ENCODE assay signal across 8 cellular contexts in genomic region chr12:54251667-54252284, GRCh38. TPM values are rescaled to one million over a fixed set of nuclear protein-coding genes. Genes with fewer than 3 reads are reported as not detected.
DNase-seq lines count a peak whose midpoint lies in the region; ATAC-seq, FAIRE-seq and TF ChIP-seq lines count a peak whose summit lies in the region.

No MANE protein-coding gene starts in this region.

- WGBS in esophagus squamous epithelium, 2 donors: 88 to 95% methylated on average over 1 of the region's 1 CpG

- no peak overlapping the region for H2AFZ ChIP-seq in parathyroid adenoma

- FAIRE-seq in HTR-8/SVneo (lab: Jason Lieb, UNC): no peak

- peak; percentile 43 for DNase-seq in NCI-H2107 treated with DMSO at 0.1 percent for 48 hours (lab: John Stamatoyannopoulos, UW; ENCODE audit: unreplicated experiment)
- DNase-seq in NCI-H2107 (lab: John Stamatoyannopoulos, UW): no peak
- peak; percentile 64 for DNase-seq in HTR-8/SVneo (ENCODE audit: insufficient read length, low spot score)
- DNase-seq in SK-N-DZ (ENCODE audit: low spot score): peak; percentile 49
- no peak for DNase-seq in esophagus squamous epithelium (lab: John Stamatoyannopoulos, UW)

- ATAC-seq in GM19351 (IDR thresholded peaks at IDR 0.05; ENCODE audit: unreplicated experiment) (no peak), GM19463 (IDR thresholded peaks at IDR 0.05; ENCODE audit: unreplicated experiment) (no peak)

- no peak for TF ChIP-seq POLR2A in esophagus squamous epithelium (IDR thresholded peaks at IDR 0.05)

- no peak overlapping the region for H3K27ac ChIP-seq in esophagus squamous epithelium
- H3K27ac ChIP-seq in parathyroid adenoma: no peak overlapping the region

- no peaks in the 10 kb centered on the region for H3K4me1 ChIP-seq in esophagus squamous epithelium
- no peaks in the 10 kb centered on the region for H3K4me1 ChIP-seq in parathyroid adenoma

- no peak overlapping the region for H3K4me3 ChIP-seq in esophagus squamous epithelium
- H3K4me3 ChIP-seq in parathyroid adenoma (ENCODE audit: low read depth, low read length): no peak overlapping the region

- peaks cover 0 to 90% (median 5%) of the 10 kb centered on the region in 3 donors for H3K36me3 ChIP-seq in esophagus squamous epithelium
- no peaks in the 10 kb centered on the region for H3K36me3 ChIP-seq in parathyroid adenoma (ENCODE audit: control insufficient read depth, insufficient read depth, low read length)

- H3K9me3 ChIP-seq in esophagus squamous epithelium (no peaks in the 10 kb centered on the region), parathyroid adenoma (ENCODE audit: control insufficient read depth, low read length) (no peaks in the 10 kb centered on the region)

- intact Hi-C loops in esophagus squamous epithelium (cut with DNase I): no loop called here

- H3K9ac ChIP-seq in parathyroid adenoma: no peak overlapping the region

- H3K27me3 ChIP-seq in esophagus squamous epithelium (no peaks in the 10 kb centered on the region), parathyroid adenoma (ENCODE audit: control insufficient read depth, insufficient read depth, low read length) (no peaks in the 10 kb centered on the region)

- H3K79me2 ChIP-seq in parathyroid adenoma: peaks cover 24% of the 10 kb centered on the region

- no peak overlapping the region for H3K4me2 ChIP-seq in parathyroid adenoma (ENCODE audit: low read length)

- TF ChIP-seq CTCF in esophagus squamous epithelium (IDR thresholded peaks at IDR 0.05): peak in 5 of 6 experiments; percentile 46 to 66 (median 60)
- peak; percentile 77 for TF ChIP-seq CTCF in parathyroid adenoma (IDR thresholded peaks at IDR 0.05)

RNA-seq across cellular contexts. Expression of gene CBX5, which starts 28.1 kb away (rescaled TPM):
- 64.8 and 65.8 TPM in 2 replicates for polyA plus RNA-seq in SK-N-DZ (2014; cell fraction: cytosol; rRNA removed)
- polyA plus RNA-seq in SK-N-DZ (2014; cell fraction: nucleus; rRNA removed): 27.8 and 50.7 TPM in 2 replicates
- 10 to 100 TPM; 13.2 to 29.9 (median 23.7) TPM for total RNA-seq in esophagus squamous epithelium

RNA-seq across cellular contexts. Expression of gene HNRNPA1, which starts 28.8 kb away (rescaled TPM):
- polyA plus RNA-seq in SK-N-DZ (2014; cell fraction: cytosol; rRNA removed): 1,254 and 1,728 TPM in 2 replicates
- 616 and 1,253 TPM in 2 replicates for polyA plus RNA-seq in SK-N-DZ (2014; cell fraction: nucleus; rRNA removed)
- 100 to 1,000 TPM; 274 to 473 (median 422) TPM for total RNA-seq in esophagus squamous epithelium

RNA-seq across cellular contexts. Expression of gene NFE2, which starts 49.0 kb away (rescaled TPM):
- 0.15 and 0.51 TPM in 2 replicates for polyA plus RNA-seq in SK-N-DZ (2014; cell fraction: cytosol; rRNA removed)
- polyA plus RNA-seq in SK-N-DZ (2014; cell fraction: nucleus; rRNA removed): 0.47 TPM in 1 of 2 replicates, not detected in the other
- under 1 TPM in 3 of 4 donors, not detected in 1; 0.15 to 0.44 (median 0.38) TPM for total RNA-seq in esophagus squamous epithelium

Comparison
In these comparisons a context has a peak if more than half of its experiments do, and no peak if none do; other contexts are left out.
1. DNase-seq: peak in NCI-H2107 treated with DMSO at 0.1 percent for 48 hours (single experiment), HTR-8/SVneo (single experiment) and SK-N-DZ (single experiment); none in NCI-H2107 (single experiment) and esophagus squamous epithelium (single experiment).